In genomic region chr11:86292912-86293606, GRCh38 we compare ENCODE assay signal across 10 cellular contexts. TPM values are rescaled to one million over a fixed set of nuclear protein-coding genes. Genes with fewer than 3 reads are reported as not detected.
DNase-seq lines count a peak whose midpoint lies in the region; ATAC-seq and TF ChIP-seq lines count a peak whose summit lies in the region.
"Had no signal": no experiment of that assay in that cellular context is flagged by ENCODE, and none has a peak within 500 bp of the region (broad histone marks: within the 10 kb centered on the region; RNA-seq: fewer than 3 reads in every experiment).

No MANE protein-coding gene starts in this region.

- no peak for TF ChIP-seq POLR2A in transverse colon (IDR thresholded peaks at IDR 0.05)

- TF ChIP-seq EP300 in transverse colon (IDR thresholded peaks at IDR 0.05; ENCODE audit: low read depth), result no peak

- no peaks in the 10 kb centered on the region for H3K27me3 ChIP-seq in transverse colon

- intact Hi-C loops in transverse colon (cut with DNase I; ENCODE audit: low total_unique reads), result no loop called here
- intact Hi-C loops in Calu3 (cut with micrococcal nuclease; ENCODE audit: unreplicated experiment), result loop anchor here (2.0 kb wide), 1 partner anchor 352 kb away; no protein-coding TSS in a partner anchor

- no peak overlapping the region for H3K27ac ChIP-seq in transverse colon
- H3K27ac ChIP-seq: lower lobe of right lung had no signal

- in situ Hi-C loops in transverse colon (cut with MboI; ENCODE audit: low pct_ligation_motif_present in 1 of 4, low pct_unique_long_range_greater_than_20kb in 1 of 4, low sequenced_read_pairs in 3 of 4), result loop anchor here in 1 of 4 donors (10.0 kb wide), 1 partner anchor 258 kb away; no protein-coding TSS in a partner anchor

- H3K9me3 Mint-ChIP-seq in memory B cell (no peaks in the 10 kb centered on the region), Calu3 (ENCODE audit: low read depth, unreplicated experiment) (no peaks in the 10 kb centered on the region)

- H3K4me3 Mint-ChIP-seq in memory B cell (no peak overlapping the region), Calu3 (ENCODE audit: low read depth, unreplicated experiment) (no peak overlapping the region)

- H3K4me1 Mint-ChIP-seq in memory B cell, result peaks cover 9% of the 10 kb centered on the region
- H3K4me1 Mint-ChIP-seq in Calu3 (ENCODE audit: low read depth, unreplicated experiment), result no peaks in the 10 kb centered on the region

- no peak overlapping the region for H3K4me3 ChIP-seq in transverse colon
- H3K4me3 ChIP-seq: lower lobe of right lung had no signal

- H3K36me3 ChIP-seq in transverse colon, result no peaks in the 10 kb centered on the region
- H3K36me3 ChIP-seq: lower lobe of right lung had no signal

- no peaks in the 10 kb centered on the region for H3K4me1 ChIP-seq in transverse colon
- H3K4me1 ChIP-seq: lower lobe of right lung had no signal

- 69 to 84% methylated on average over 5 to 6 of the region's 6 CpGs for WGBS in transverse colon (ENCODE audit: low coverage in 1 of 2), 2 donors

- TF ChIP-seq CTCF in transverse colon (IDR thresholded peaks at IDR 0.05), result no peak
- TF ChIP-seq CTCF in Calu3 (IDR thresholded peaks at IDR 0.05; ENCODE audit: unreplicated experiment), result no peak

- BruUV-seq in Calu3 (replicated peaks; lab: Mats Ljungman, UMichigan), result no TSS peak

- CTCF ChIA-PET in Calu3 (lab: Charles Lee), result interaction anchor here (0.6 kb wide), 2 partner anchors 1010 to 1266 kb away, joined by 4 read pairs; no protein-coding TSS in a partner anchor

- no peaks in the 10 kb centered on the region for H3K27me3 Mint-ChIP-seq in memory B cell
- H3K27me3 Mint-ChIP-seq in Calu3 (ENCODE audit: unreplicated experiment), result peaks cover 11% of the 10 kb centered on the region

- DNase-seq in memory B cell (ENCODE audit: low spot score in 2 of 2) (no peak), transverse colon (no peak), CD1c-positive myeloid dendritic cell (ENCODE audit: extremely low spot score) (no peak), NCI-H187 (lab: John Stamatoyannopoulos, UW) (no peak), Calu3 (no peak)
- DNase-seq: IMR-90, lower lobe of right lung had no signal

- ATAC-seq in GM19023 (IDR thresholded peaks at IDR 0.05; ENCODE audit: unreplicated experiment) (peak; percentile 81), GM21786 (IDR thresholded peaks at IDR 0.05; ENCODE audit: unreplicated experiment) (peak; percentile 70), HG03521 (IDR thresholded peaks at IDR 0.05; ENCODE audit: unreplicated experiment) (peak; percentile 65), memory B cell (ENCODE audit: low read depth) (peak; percentile 26)
- ATAC-seq: lower lobe of right lung had no signal

- H3K27ac Mint-ChIP-seq in memory B cell (no peak overlapping the region), Calu3 (ENCODE audit: unreplicated experiment) (no peak overlapping the region)

- H3K36me3 Mint-ChIP-seq in memory B cell (no peaks in the 10 kb centered on the region), Calu3 (ENCODE audit: insufficient read depth, unreplicated experiment) (no peaks in the 10 kb centered on the region)

- no peaks in the 10 kb centered on the region for H3K9me3 ChIP-seq in transverse colon
- H3K9me3 ChIP-seq: lower lobe of right lung had no signal

RNA-seq across cellular contexts. Expression of gene HIKESHI, which starts 9.0 kb away (rescaled TPM):
- 10 to 100 TPM in 3 of 4 donors, 1 to 10 TPM in 1; 2.2 to 18.7 (median 14.8) TPM for total RNA-seq in transverse colon
- 22.9 and 24.8 TPM in 2 replicates for total RNA-seq in Calu3 (2022)

RNA-seq across cellular contexts. Expression of gene EED, which starts 48.5 kb away (rescaled TPM):
- total RNA-seq in transverse colon, result 10 to 100 TPM in 3 of 4 donors, 1 to 10 TPM in 1; 2.8 to 43.5 (median 23.5) TPM
- total RNA-seq in Calu3 (2022), result 24.2 and 24.4 TPM in 2 replicates

Comparison
In these comparisons a context has a peak if more than half of its experiments do, and no peak if none do; other contexts are left out.
1. ATAC-seq: peak in every context shown above with its lines; median percentile 81 in GM19023; 70 in GM21786; 65 in HG03521; 26 in memory B cell.